ENCODE assay signal across 21 cellular contexts in the genomic region with DNA sequence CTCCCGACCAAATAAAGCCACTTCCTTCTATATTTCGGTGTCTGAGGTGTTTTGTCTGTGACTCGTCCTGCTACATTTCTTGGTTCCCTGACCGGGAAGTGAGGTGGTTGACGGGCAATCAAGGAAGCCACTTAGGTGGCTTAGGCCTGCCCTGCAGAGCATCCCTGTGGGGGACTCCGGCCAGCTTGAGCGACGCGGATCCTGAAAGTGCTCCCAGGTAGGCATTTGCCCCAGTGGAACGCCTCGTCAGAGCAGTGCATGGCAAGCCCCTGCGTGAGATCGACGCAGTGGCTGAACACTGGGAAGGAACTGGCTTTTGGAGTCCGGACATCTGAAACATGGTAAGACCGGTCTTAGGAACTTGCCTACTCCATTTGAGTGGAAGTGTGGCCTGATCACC.
"Had no signal": no experiment of that assay in that cellular context is flagged by ENCODE, and none has a peak within 500 bp of the region (broad histone marks: within the 10 kb centered on the region; RNA-seq: fewer than 3 reads in every experiment).

No MANE protein-coding gene starts in this region.

- DNase-seq: colonic mucosa; effector CD4-positive, alpha-beta T cell; endodermal cell; foreskin melanocyte; head of caudate nucleus; hippocampal formation; kidney glomerular epithelial cell; mesendoderm; naive thymus-derived CD8-positive, alpha-beta T cell; nucleus accumbens; right lobe of liver; stimulated activated CD4-positive, alpha-beta T cell treated with anti-CD3 and anti-CD28 coated beads, Interleukin-15, amount 100 ng/mL, for 24 hours; stimulated activated CD4-positive, alpha-beta T cell treated with anti-CD3 and anti-CD28 coated beads, Interleukin-1b, Interleukin-23, amount 100 ng/mL, for 48 hours; stimulated activated CD4-positive, alpha-beta T cell treated with anti-CD3 and anti-CD28 coated beads, Interleukin-4, amount 100 ng/mL, for 24 hours; trophoblast cell had no signal

- H3K36me3 Mint-ChIP-seq: stimulated activated memory B cell treated with anti-CD40 and anti-IgM and Interleukin-4, amounts not matched to agents 10 μg/mL and 1 μg/mL and 100 μg/mL, for 72 hours had no signal

- H3K4me3 Mint-ChIP-seq: endodermal cell; naive thymus-derived CD8-positive, alpha-beta T cell; stimulated activated memory B cell treated with anti-CD40 and anti-IgM and Interleukin-4, amounts not matched to agents 10 μg/mL and 1 μg/mL and 100 μg/mL, for 72 hours; stimulated activated naive CD8-positive, alpha-beta T cell treated with anti-CD3 and anti-CD28 coated beads, Interleukin-15, Interleukin-2, amounts not matched to agents 100 ng/mL and 50 ng/mL, for 24 hours had no signal

- H3K9me3 ChIP-seq: colonic mucosa, prostate gland, right lobe of liver had no signal

- H3K27ac Mint-ChIP-seq: endodermal cell; stimulated activated memory B cell treated with anti-CD40 and anti-IgM and Interleukin-4, amounts not matched to agents 10 μg/mL and 1 μg/mL and 100 μg/mL, for 72 hours; stimulated activated naive CD8-positive, alpha-beta T cell treated with anti-CD3 and anti-CD28 coated beads, Interleukin-15, Interleukin-2, amounts not matched to agents 100 ng/mL and 50 ng/mL, for 24 hours had no signal

- H3K36me3 ChIP-seq: colonic mucosa, prostate gland, right lobe of liver had no signal

- ATAC-seq: naive thymus-derived CD8-positive, alpha-beta T cell; stimulated activated memory B cell treated with anti-CD40 and anti-IgM and Interleukin-4, amounts not matched to agents 10 μg/mL and 1 μg/mL and 100 μg/mL, for 72 hours had no signal

- H3K27me3 Mint-ChIP-seq: naive thymus-derived CD8-positive, alpha-beta T cell; stimulated activated memory B cell treated with anti-CD40 and anti-IgM and Interleukin-4, amounts not matched to agents 10 μg/mL and 1 μg/mL and 100 μg/mL, for 72 hours; stimulated activated naive CD8-positive, alpha-beta T cell treated with anti-CD3 and anti-CD28 coated beads, Interleukin-15, Interleukin-2, amounts not matched to agents 100 ng/mL and 50 ng/mL, for 24 hours had no signal

- H3K27me3 ChIP-seq: colonic mucosa, right lobe of liver had no signal

- H3K4me1 Mint-ChIP-seq: endodermal cell; naive thymus-derived CD8-positive, alpha-beta T cell; stimulated activated memory B cell treated with anti-CD40 and anti-IgM and Interleukin-4, amounts not matched to agents 10 μg/mL and 1 μg/mL and 100 μg/mL, for 72 hours had no signal

- H3K27ac ChIP-seq: colonic mucosa, parathyroid adenoma, prostate gland, right lobe of liver had no signal

- FAIRE-seq: endothelial cell of umbilical vein, urothelium cell line had no signal

- H3K4me3 ChIP-seq: colonic mucosa, prostate gland, right lobe of liver had no signal

- H3K79me2 ChIP-seq: parathyroid adenoma had no signal

- H3K4me1 ChIP-seq: colonic mucosa, parathyroid adenoma, prostate gland, right lobe of liver had no signal

- H2AFZ ChIP-seq: parathyroid adenoma had no signal

- H3K9ac ChIP-seq: parathyroid adenoma had no signal
